In genomic region chr11:27472398-27473016, GRCh38 we compare ENCODE assay signal across 8 cellular contexts. TPM values are rescaled to one million over a fixed set of nuclear protein-coding genes. Genes with fewer than 3 reads are reported as not detected.
DNase-seq lines count a peak whose midpoint lies in the region; ATAC-seq and TF ChIP-seq lines count a peak whose summit lies in the region.

Gene LGR4, minus strand, starts transcription at chr11:27472790. Its CDS starts 488 bp downstream, at chr11:27472302.

- no peaks in the 10 kb centered on the region for H3K9me3 ChIP-seq in HCT116 (ENCODE audit: control insufficient read depth in 1 of 2, insufficient read depth in 1 of 2, low read depth in 1 of 2, low read length in 2 of 2)
- H3K9me3 ChIP-seq in SK-N-MC (ENCODE audit: low read depth, low read length) = no peaks in the 10 kb centered on the region

- no peak for TF ChIP-seq CTCF in HCT116 (IDR thresholded peaks at IDR 0.05 in 2 of 3, conservative IDR thresholded peaks at IDR 0.05 in 1 of 3; ENCODE audit: borderline replicate concordance in 1 of 3, insufficient read depth in 1 of 3, low read depth in 2 of 3, low read length in 2 of 3)

- intact Hi-C loops in HCT116 (cut with micrococcal nuclease) = no loop called here

- no peaks in the 10 kb centered on the region for H3K9me2 ChIP-seq in HCT116 (ENCODE audit: insufficient read depth)

- BruUV-seq in HCT116 (replicated peaks; lab: Mats Ljungman, UMichigan) = no TSS peak

- peak; percentile 95 for DNase-seq in EL
- peak; percentile 83 for DNase-seq in HCT116 (ENCODE audit: low read depth, low spot score)
- peak; percentile 98 for DNase-seq in NAMALWA (ENCODE audit: low spot score)
- no peak for DNase-seq in SK-N-MC (ENCODE audit: low read depth, low spot score)
- DNase-seq in activated naive CD4-positive, alpha-beta T cell treated with anti-CD3 and anti-CD28 coated beads, Interleukin-2, amount 50 U/mL, for 72 hours (ENCODE audit: low spot score in 2 of 2) = peak in 1 of 2 donors; percentile 53
- DNase-seq in glomerular endothelial cell (ENCODE audit: extremely low read depth, low read depth, low spot score) = no peak
- DNase-seq in non-pigmented ciliary epithelial cell (ENCODE audit: low read depth) = peak; percentile 88
- peak; percentile 91 for DNase-seq in superior temporal gyrus (ENCODE audit: extremely low spot score)

- CTCF ChIA-PET in HCT116 (lab: Charles Lee) = interaction anchor here (0.6 to 1.5 kb wide), 5 partner anchors 13 to 288 kb away, joined by 3 to 16 read pairs (median 4); no protein-coding TSS in a partner anchor

- H3K27ac ChIP-seq in HCT116 (ENCODE audit: low read depth, low read length) (peak within 1 kb of the TSS; percentile 67; the same call in 1 of the 2 replicates), SK-N-MC (no peak within 1 kb of the TSS)

- no peak for TF ChIP-seq POLR2A in HCT116 (IDR thresholded peaks at IDR 0.05; ENCODE audit: borderline replicate concordance, extremely low read depth, insufficient read depth, insufficient read length)

- peak within 1 kb of the TSS in 1 of 2 donors; percentile 31 for H3K27ac Mint-ChIP-seq in activated naive CD4-positive, alpha-beta T cell treated with anti-CD3 and anti-CD28 coated beads, Interleukin-2, amount 50 U/mL, for 72 hours

- no peaks in the 10 kb centered on the region for H3K9me3 Mint-ChIP-seq in activated naive CD4-positive, alpha-beta T cell treated with anti-CD3 and anti-CD28 coated beads, Interleukin-2, amount 50 U/mL, for 72 hours

- peaks cover 0 to 6% of the 10 kb centered on the region in 2 donors for H3K36me3 Mint-ChIP-seq in activated naive CD4-positive, alpha-beta T cell treated with anti-CD3 and anti-CD28 coated beads, Interleukin-2, amount 50 U/mL, for 72 hours

- H4K20me1 ChIP-seq in HCT116 (ENCODE audit: insufficient read depth) = no peaks in the 10 kb centered on the region

- H3K4me3 ChIP-seq in HCT116 (replicated peaks in 1 of 2; ENCODE audit: low read depth in 1 of 2, low read length in 2 of 2) (peak within 1 kb of the TSS; percentile 59 to 68), SK-N-MC (peak within 1 kb of the TSS; percentile 84)

- ATAC-seq in HCT116 = peak; percentile 97
- peak; percentile 77 to 88 for ATAC-seq in activated naive CD4-positive, alpha-beta T cell treated with anti-CD3 and anti-CD28 coated beads, Interleukin-2, amount 50 U/mL, for 72 hours

- no peak for TF ChIP-seq RAD21 in HCT116 (IDR thresholded peaks at IDR 0.05; ENCODE audit: low read depth)

- H3K36me3 ChIP-seq in HCT116 (ENCODE audit: control insufficient read depth in 1 of 2, insufficient read depth in 2 of 2, low read length in 2 of 2) = no peaks in the 10 kb centered on the region
- no peaks in the 10 kb centered on the region for H3K36me3 ChIP-seq in SK-N-MC (ENCODE audit: insufficient read depth, low read length)

- H2AFZ ChIP-seq in HCT116 (ENCODE audit: low read depth, low read length, poor library complexity, severe bottlenecking) = peak within 1 kb of the TSS; percentile 81

- H3K79me2 ChIP-seq in HCT116 (ENCODE audit: insufficient read depth, low read length) = no peaks in the 10 kb centered on the region

- H3K4me2 ChIP-seq in HCT116 (ENCODE audit: low read length) = peak within 1 kb of the TSS; percentile 78

- peaks cover 8 to 15% of the 10 kb centered on the region in 2 experiments; a peak in 3 of 4 replicates for H3K4me1 ChIP-seq in HCT116 (ENCODE audit: control insufficient read depth in 1 of 2, insufficient read depth in 2 of 2, low read length in 2 of 2)

- POLR2A ChIA-PET in HCT116 (lab: Charles Lee) = interaction anchor here (0.7 kb wide), 1 partner anchor 100 kb away, joined by 3 read pairs; no protein-coding TSS in a partner anchor

- RAD21 ChIA-PET in HCT116 (lab: Charles Lee; ENCODE audit: low non-redundant PET in 1 of 2, low total read pairs in 2 of 2, uncharacterized antibody in 2 of 2, unreplicated experiment in 2 of 2) = interaction anchor here in 1 of 2 experiments (0.7 kb wide), 1 partner anchor 9 kb away, joined by 8 read pairs; no protein-coding TSS in a partner anchor

- no peaks in the 10 kb centered on the region for H3K27me3 ChIP-seq in HCT116 (ENCODE audit: insufficient read depth, low read length)

- peak within 1 kb of the TSS; percentile 57 for H3K9ac ChIP-seq in HCT116 (ENCODE audit: low read length)
- peak within 1 kb of the TSS; percentile 66 for H3K9ac ChIP-seq in SK-N-MC (ENCODE audit: insufficient read length)

TF ChIP-seq in HCT116, 20 proteins besides CTCF, POLR2A, EP300 and RAD21:
- TF ChIP-seq JUND (IDR thresholded peaks at IDR 0.05) (no peak), POLR2AphosphoS5 (IDR thresholded peaks at IDR 0.05; ENCODE audit: low read depth, low read length) (peak; percentile 43), TCF7L2 (IDR thresholded peaks at IDR 0.05; ENCODE audit: borderline replicate concordance, extremely low read depth, insufficient read depth, insufficient read length) (no peak), CBX3 (IDR thresholded peaks at IDR 0.05; ENCODE audit: low read depth) (no peak), ZFX (IDR thresholded peaks at IDR 0.05) (peak; percentile 50; the same call in 1 of the 2 replicates), ELF1 (IDR thresholded peaks at IDR 0.05; ENCODE audit: borderline replicate concordance, low read depth) (no peak), REST (IDR thresholded peaks at IDR 0.05; ENCODE audit: low read depth) (no peak), EZH2 (IDR thresholded peaks at IDR 0.05) (no peak), SIN3A (IDR thresholded peaks at IDR 0.05; ENCODE audit: low read depth) (no peak), SP1 (IDR thresholded peaks at IDR 0.05; ENCODE audit: low read depth) (no peak), MAX (IDR thresholded peaks at IDR 0.05) (no peak), EGR1 (IDR thresholded peaks at IDR 0.05; ENCODE audit: low read depth) (no peak), FOSL1 (IDR thresholded peaks at IDR 0.05; ENCODE audit: low read depth) (no peak)
- TF ChIP-seq, protein P1, sequence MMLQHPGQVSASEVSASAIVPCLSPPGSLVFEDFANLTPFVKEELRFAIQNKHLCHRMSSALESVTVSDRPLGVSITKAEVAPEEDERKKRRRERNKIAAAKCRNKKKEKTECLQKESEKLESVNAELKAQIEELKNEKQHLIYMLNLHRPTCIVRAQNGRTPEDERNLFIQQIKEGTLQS (IDR thresholded peaks at IDR 0.05) = no peak
- TF ChIP-seq, protein P2, sequence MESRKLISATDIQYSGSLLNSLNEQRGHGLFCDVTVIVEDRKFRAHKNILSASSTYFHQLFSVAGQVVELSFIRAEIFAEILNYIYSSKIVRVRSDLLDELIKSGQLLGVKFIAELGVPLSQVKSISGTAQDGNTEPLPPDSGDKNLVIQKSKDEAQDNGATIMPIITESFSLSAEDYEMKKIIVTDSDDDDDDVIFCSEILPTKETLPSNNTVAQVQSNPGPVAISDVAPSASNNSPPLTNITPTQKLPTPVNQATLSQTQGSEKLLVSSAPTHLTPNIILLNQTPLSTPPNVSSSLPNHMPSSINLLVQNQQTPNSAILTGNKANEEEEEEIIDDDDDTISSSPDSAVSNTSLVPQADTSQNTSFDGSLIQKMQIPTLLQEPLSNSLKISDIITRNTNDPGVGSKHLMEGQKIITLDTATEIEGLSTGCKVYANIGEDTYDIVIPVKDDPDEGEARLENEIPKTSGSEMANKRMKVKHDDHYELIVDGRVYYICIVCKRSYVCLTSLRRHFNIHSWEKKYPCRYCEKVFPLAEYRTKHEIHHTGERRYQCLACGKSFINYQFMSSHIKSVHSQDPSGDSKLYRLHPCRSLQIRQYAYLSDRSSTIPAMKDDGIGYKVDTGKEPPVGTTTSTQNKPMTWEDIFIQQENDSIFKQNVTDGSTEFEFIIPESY (IDR thresholded peaks at IDR 0.05; ENCODE audit: extremely low read depth, insufficient replicate concordance, low read length) = no peak

RNA-seq across cellular contexts. Expression of gene LGR4, which starts in this region (rescaled TPM):
- 7.1 TPM for total RNA-seq in HCT116 (2021; ENCODE audit: unreplicated experiment)
- polyA plus RNA-seq in HCT116 (2012) = 1.1 and 1.5 TPM in 2 replicates
- total RNA-seq in activated naive CD4-positive, alpha-beta T cell treated with anti-CD3 and anti-CD28 coated beads, Interleukin-2, amount 50 U/mL, for 72 hours = under 1 TPM; 0.08 to 0.27 TPM
- 16.7 and 17.6 TPM in 2 replicates for total RNA-seq in glomerular endothelial cell

Comparison
In these comparisons a context has a peak if more than half of its experiments do, and no peak if none do; other contexts are left out.
1. Peak in ATAC-seq in activated naive CD4-positive, alpha-beta T cell treated with anti-CD3 and anti-CD28 coated beads, Interleukin-2, amount 50 U/mL, for 72 hours; RNA of the gene not detected or under 1 TPM.
2. DNase-seq: peak in EL (single experiment), HCT116 (single experiment), NAMALWA (single experiment), non-pigmented ciliary epithelial cell (single experiment) and superior temporal gyrus (single experiment); none in SK-N-MC (single experiment) and glomerular endothelial cell (single experiment).